Comparison of ENCODE assay signal across 1 cellular context in genomic region chr20:58651823-58652605, GRCh38.
TF ChIP-seq lines count a peak whose summit lies in the region.

No MANE protein-coding gene starts in this region.

TF ChIP-seq in HepG2, 621 proteins besides CTCF, POLR2A, EP300 and RAD21 (continued from another document and continues in another):
- TF ChIP-seq ZNF281 (CRISPR knock-in tag; IDR thresholded peaks at IDR 0.05; ENCODE audit: borderline replicate concordance) (peak; percentile 33), FOSL1 (CRISPR knock-in tag; IDR thresholded peaks at IDR 0.05; ENCODE audit: borderline replicate concordance) (no peak), U2AF1 (optimal IDR thresholded peaks at IDR 0.05; ENCODE audit: low read depth, low read length) (peak; percentile 75), ZNF530 (CRISPR knock-in tag; IDR thresholded peaks at IDR 0.05; ENCODE audit: low read depth) (no peak), ZFP82 (CRISPR knock-in tag; IDR thresholded peaks at IDR 0.05; ENCODE audit: borderline replicate concordance) (peak; percentile 59; the same call in 1 of the 2 replicates), TFAP4 (IDR thresholded peaks at IDR 0.05; ENCODE audit: borderline replicate concordance, low read depth) (no peak; the same call in 1 of the 2 replicates), ZNF768 (CRISPR knock-in tag; IDR thresholded peaks at IDR 0.05) (peak; percentile 30; the same call in 1 of the 2 replicates), KAT8 (CRISPR knock-in tag; IDR thresholded peaks at IDR 0.05) (peak; percentile 29; the same call in 1 of the 2 replicates), ZBTB38 (CRISPR knock-in tag; IDR thresholded peaks at IDR 0.05) (0 out of 2 replicates have a peak, but pooled peaks have one; percentile 38), DMTF1 (CRISPR knock-in tag; IDR thresholded peaks at IDR 0.05) (no peak), CREM (IDR thresholded peaks at IDR 0.05) (peak; percentile 60), CREM (CRISPR knock-in tag; IDR thresholded peaks at IDR 0.05) (no peak), ZNF124 (CRISPR knock-in tag; IDR thresholded peaks at IDR 0.05) (no peak), HDAC1 (CRISPR knock-in tag; IDR thresholded peaks at IDR 0.05) (peak; percentile 58), ZFP36L2 (CRISPR knock-in tag; IDR thresholded peaks at IDR 0.05) (peak; percentile 24; the same call in 1 of the 2 replicates), ZBTB37 (CRISPR knock-in tag; IDR thresholded peaks at IDR 0.05) (0 out of 2 replicates have a peak, but pooled peaks have one; percentile 48), ZNF160 (CRISPR knock-in tag; IDR thresholded peaks at IDR 0.05) (no peak; the same call in 1 of the 2 replicates), MYC (CRISPR knock-in tag; IDR thresholded peaks at IDR 0.05; ENCODE audit: borderline replicate concordance) (peak; percentile 47; the same call in 1 of the 2 replicates), SNAPC4 (CRISPR knock-in tag; IDR thresholded peaks at IDR 0.05) (no peak), RBM22 (optimal IDR thresholded peaks at IDR 0.05; ENCODE audit: low read length) (peak; percentile 22), ETV5 (CRISPR knock-in tag; IDR thresholded peaks at IDR 0.05; ENCODE audit: borderline replicate concordance) (no peak; the same call in 1 of the 2 replicates), JUND (CRISPR knock-in tag; IDR thresholded peaks at IDR 0.05) (peak; percentile 41; the same call in 1 of the 2 replicates), MZF1 (CRISPR knock-in tag; IDR thresholded peaks at IDR 0.05; ENCODE audit: borderline replicate concordance) (no peak), TAF1 (CRISPR knock-in tag; IDR thresholded peaks at IDR 0.05) (peak; percentile 47; the same call in 1 of the 2 replicates), ZNF503 (CRISPR knock-in tag; IDR thresholded peaks at IDR 0.05) (no peak), ZNF678 (CRISPR knock-in tag; IDR thresholded peaks at IDR 0.05) (0 out of 2 replicates have a peak, but pooled peaks have one; percentile 2), ZNF577 (CRISPR knock-in tag; IDR thresholded peaks at IDR 0.05; ENCODE audit: borderline replicate concordance, low read depth) (peak; percentile 16; the same call in 1 of the 2 replicates), HNF4G (IDR thresholded peaks at IDR 0.05; ENCODE audit: borderline replicate concordance, low read depth, low read length) (no peak), HNF4G (CRISPR knock-in tag; IDR thresholded peaks at IDR 0.05; ENCODE audit: borderline replicate concordance, low read depth) (peak; percentile 13; the same call in 1 of the 2 replicates), ZNF558 (CRISPR knock-in tag; IDR thresholded peaks at IDR 0.05; ENCODE audit: borderline replicate concordance) (peak; percentile 15; the same call in 1 of the 2 replicates), JUNB (CRISPR knock-in tag; IDR thresholded peaks at IDR 0.05; ENCODE audit: borderline replicate concordance) (no peak), RBAK (CRISPR knock-in tag; IDR thresholded peaks at IDR 0.05) (no peak), MEIS2 (CRISPR knock-in tag; IDR thresholded peaks at IDR 0.05) (peak; percentile 14; the same call in 1 of the 2 replicates), ASH2L (IDR thresholded peaks at IDR 0.05; ENCODE audit: insufficient read length, low read depth, low read length) (peak; percentile 21), ZNF605 (CRISPR knock-in tag; IDR thresholded peaks at IDR 0.05) (0 out of 2 replicates have a peak, but pooled peaks have one; percentile 5), ZNF574 (CRISPR knock-in tag; IDR thresholded peaks at IDR 0.05) (peak; percentile 58; the same call in 1 of the 2 replicates), ZNF232 (CRISPR knock-in tag; IDR thresholded peaks at IDR 0.05; ENCODE audit: borderline replicate concordance) (peak; percentile 63; the same call in 1 of the 2 replicates), SP140L (CRISPR knock-in tag; IDR thresholded peaks at IDR 0.05; ENCODE audit: borderline replicate concordance) (no peak), NCOA1 (CRISPR knock-in tag; IDR thresholded peaks at IDR 0.05) (no peak), HMG20A (CRISPR knock-in tag; IDR thresholded peaks at IDR 0.05; ENCODE audit: borderline replicate concordance) (no peak), ETV6 (CRISPR knock-in tag; conservative IDR thresholded peaks at IDR 0.05) (peak; percentile 6; the same call in 1 of the 2 replicates), CCDC6 (CRISPR knock-in tag; IDR thresholded peaks at IDR 0.05) (0 out of 2 replicates have a peak, but pooled peaks have one; percentile 35), MAZ (IDR thresholded peaks at IDR 0.05; ENCODE audit: borderline replicate concordance, low read depth, low read length) (peak; percentile 77), MAZ (CRISPR knock-in tag; IDR thresholded peaks at IDR 0.05; ENCODE audit: low read depth) (no peak), KDM2A (CRISPR knock-in tag; IDR thresholded peaks at IDR 0.05; ENCODE audit: borderline replicate concordance, low read depth) (peak; percentile 78; the same call in 1 of the 2 replicates), HNRNPLL (IDR thresholded peaks at IDR 0.05; ENCODE audit: low read depth, low read length, poor library complexity, severe bottlenecking) (peak; percentile 57), POLR2AphosphoS5 (IDR thresholded peaks at IDR 0.05; ENCODE audit: low read depth, low read length) (peak; percentile 57), ZNF724P (CRISPR knock-in tag; IDR thresholded peaks at IDR 0.05; ENCODE audit: borderline replicate concordance) (no peak)
